26 cellular contexts compared by ENCODE assay signal in the genomic region with DNA sequence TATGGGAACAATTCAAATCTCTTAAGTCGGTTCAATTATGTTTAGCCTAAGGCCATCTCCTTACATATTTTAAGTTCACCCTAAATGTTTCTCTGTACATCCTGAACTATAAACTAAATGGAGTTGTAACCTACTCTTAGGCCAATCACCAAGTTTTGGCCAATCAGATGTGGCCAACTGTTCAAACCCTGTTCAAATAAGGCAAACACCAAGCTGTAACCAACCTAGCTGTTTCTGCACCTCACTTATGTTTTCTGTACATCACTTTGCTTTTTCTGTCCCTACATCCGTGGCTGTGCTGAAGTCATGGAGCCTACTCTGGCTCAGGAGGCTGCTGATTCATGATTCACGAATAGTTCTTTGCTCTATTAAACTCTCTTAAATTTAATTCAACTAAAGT.
DNase-seq lines count a peak whose midpoint lies in the region; ATAC-seq, FAIRE-seq and TF ChIP-seq lines count a peak whose summit lies in the region.
"Had no signal": no experiment of that assay in that cellular context is flagged by ENCODE, and none has a peak within 500 bp of the region (broad histone marks: within the 10 kb centered on the region; RNA-seq: fewer than 3 reads in every experiment).

No MANE protein-coding gene starts in this region.

- H2BK5ac ChIP-seq in mesenchymal stem cell (ENCODE audit: low read depth, low read length, poor library complexity, severe bottlenecking): peak overlapping the region; percentile 57

- H3K27ac ChIP-seq in mesenchymal stem cell (ENCODE audit: low read length, poor library complexity, severe bottlenecking) (peak overlapping the region; percentile 64), gastrocnemius medialis (peak overlapping the region; percentile 27 to 61 (median 37))
- H3K27ac ChIP-seq: BLaER1, SJCRH30 had no signal

- H3K36me3 ChIP-seq in mesenchymal stem cell (ENCODE audit: control insufficient read depth in 1 of 2, insufficient read depth in 2 of 2, low read depth in 1 of 2, low read length in 2 of 2) (no peaks in the 10 kb centered on the region), gastrocnemius medialis (no peaks in the 10 kb centered on the region)
- H3K36me3 ChIP-seq: BLaER1, SJCRH30 had no signal

- no peak overlapping the region for H4K8ac ChIP-seq in mesenchymal stem cell (ENCODE audit: low read length)

- H3K36me3 Mint-ChIP-seq in chondrocyte (ENCODE audit: low read depth) (peaks cover 2% of the 10 kb centered on the region), T-helper 17 cell (ENCODE audit: low read depth) (no peaks in the 10 kb centered on the region)
- H3K36me3 Mint-ChIP-seq in effector memory CD8-positive, alpha-beta T cell (ENCODE audit: insufficient read depth): no peaks in the 10 kb centered on the region
- H3K36me3 Mint-ChIP-seq: activated naive CD8-positive, alpha-beta T cell treated with anti-CD3 and anti-CD28 coated beads for 36 hours; memory B cell; naive thymus-derived CD4-positive, alpha-beta T cell had no signal

- H3K27ac Mint-ChIP-seq in chondrocyte (ENCODE audit: unreplicated experiment) (peak overlapping the region; percentile 15), T-helper 17 cell (no peak overlapping the region)
- no peak overlapping the region for H3K27ac Mint-ChIP-seq in effector memory CD8-positive, alpha-beta T cell
- H3K27ac Mint-ChIP-seq: activated CD8-positive, alpha-beta T cell treated with anti-CD3 and anti-CD28 coated beads for 36 hours; activated naive CD8-positive, alpha-beta T cell treated with anti-CD3 and anti-CD28 coated beads for 36 hours; memory B cell; naive thymus-derived CD4-positive, alpha-beta T cell had no signal

- no peak overlapping the region for H3K4me3 ChIP-seq in mesenchymal stem cell (ENCODE audit: insufficient read depth in 1 of 2, low read depth in 1 of 2, low read length in 2 of 2)
- no peak overlapping the region for H3K4me3 ChIP-seq in gastrocnemius medialis
- H3K4me3 ChIP-seq: BLaER1, SJCRH30 had no signal

- H3K9me3 Mint-ChIP-seq in chondrocyte (ENCODE audit: low read depth): no peaks in the 10 kb centered on the region
- peaks cover 0 to 3% of the 10 kb centered on the region in 2 donors for H3K9me3 Mint-ChIP-seq in effector memory CD8-positive, alpha-beta T cell
- H3K9me3 Mint-ChIP-seq: activated CD8-positive, alpha-beta T cell treated with anti-CD3 and anti-CD28 coated beads for 36 hours; activated naive CD8-positive, alpha-beta T cell treated with anti-CD3 and anti-CD28 coated beads for 36 hours had no signal

- 88% methylated on average over 2 of the region's 3 CpGs for WGBS in mesenchymal stem cell

- peak overlapping the region in 1 of 2 experiments; percentile 18 for H3K18ac ChIP-seq in mesenchymal stem cell (ENCODE audit: low read depth in 1 of 2, low read length in 2 of 2)

- H3K79me1 ChIP-seq in mesenchymal stem cell (replicated peaks; ENCODE audit: low read length, poor library complexity, severe bottlenecking): no peaks in the 10 kb centered on the region

- no peak overlapping the region for H2BK12ac ChIP-seq in mesenchymal stem cell (ENCODE audit: low read length in 2 of 2)

- H3K9me3 ChIP-seq in mesenchymal stem cell (ENCODE audit: control insufficient read depth, low read length) (no peaks in the 10 kb centered on the region), gastrocnemius medialis (no peaks in the 10 kb centered on the region), T-helper 17 cell (ENCODE audit: control insufficient read depth, low read length, poor library complexity, severe bottlenecking) (no peaks in the 10 kb centered on the region)
- H3K9me3 ChIP-seq: BLaER1, SJCRH30 had no signal

- H3K27me3 Mint-ChIP-seq in chondrocyte (ENCODE audit: low read depth): no peaks in the 10 kb centered on the region
- H3K27me3 Mint-ChIP-seq in effector memory CD8-positive, alpha-beta T cell: no peaks in the 10 kb centered on the region
- peaks cover 7% of the 10 kb centered on the region for H3K27me3 Mint-ChIP-seq in T-helper 17 cell
- H3K27me3 Mint-ChIP-seq: activated CD8-positive, alpha-beta T cell treated with anti-CD3 and anti-CD28 coated beads for 36 hours; activated naive CD8-positive, alpha-beta T cell treated with anti-CD3 and anti-CD28 coated beads for 36 hours; memory B cell had no signal

- peak overlapping the region; percentile 16 for H3K9ac ChIP-seq in mesenchymal stem cell (ENCODE audit: low read length)
- H3K9ac ChIP-seq: BLaER1 had no signal

- H2BK120ac ChIP-seq in mesenchymal stem cell (ENCODE audit: low read depth, low read length): no peak overlapping the region

- no peak overlapping the region for H3K4ac ChIP-seq in mesenchymal stem cell (ENCODE audit: low read depth in 1 of 2, low read length in 2 of 2)

- peak overlapping the region; percentile 57 for H2AK5ac ChIP-seq in mesenchymal stem cell (ENCODE audit: low read length, severe bottlenecking)

- no peak overlapping the region for H3K4me2 ChIP-seq in mesenchymal stem cell (ENCODE audit: low read length, poor library complexity, severe bottlenecking)
- H3K4me2 ChIP-seq: BLaER1 had no signal

- H2BK15ac ChIP-seq in mesenchymal stem cell (ENCODE audit: low read depth, poor library complexity, severe bottlenecking): no peak overlapping the region

- H3K14ac ChIP-seq in mesenchymal stem cell (ENCODE audit: low read length in 2 of 2): no peak overlapping the region

- H3K4me3 Mint-ChIP-seq in chondrocyte (ENCODE audit: unreplicated experiment) (no peak overlapping the region), T-helper 17 cell (no peak overlapping the region)
- no peak overlapping the region for H3K4me3 Mint-ChIP-seq in effector memory CD8-positive, alpha-beta T cell
- H3K4me3 Mint-ChIP-seq: activated CD8-positive, alpha-beta T cell treated with anti-CD3 and anti-CD28 coated beads for 36 hours; activated naive CD8-positive, alpha-beta T cell treated with anti-CD3 and anti-CD28 coated beads for 36 hours; memory B cell; naive thymus-derived CD4-positive, alpha-beta T cell had no signal

- H3K4me1 Mint-ChIP-seq in chondrocyte (ENCODE audit: low read depth) (peaks cover 76% of the 10 kb centered on the region), T-helper 17 cell (no peaks in the 10 kb centered on the region)
- no peaks in the 10 kb centered on the region for H3K4me1 Mint-ChIP-seq in effector memory CD8-positive, alpha-beta T cell (ENCODE audit: low read depth in 2 of 2)
- H3K4me1 Mint-ChIP-seq: activated naive CD8-positive, alpha-beta T cell treated with anti-CD3 and anti-CD28 coated beads for 36 hours; memory B cell; naive thymus-derived CD4-positive, alpha-beta T cell had no signal

- DNase-seq in GM19239 (ENCODE audit: insufficient read length, low spot score) (no peak), chondrocyte (ENCODE audit: low spot score) (no peak), mesenchymal stem cell (no peak), gastrocnemius medialis (no peak), D341Med (ENCODE audit: low spot score) (no peak), T-helper 17 cell (no peak)
- DNase-seq in effector memory CD8-positive, alpha-beta T cell: no peak
- DNase-seq: activated CD8-positive, alpha-beta T cell treated with anti-CD3 and anti-CD28 coated beads for 36 hours; activated effector memory CD4-positive, alpha-beta T cell treated with Interleukin-2 at 50 U/mL for 16 hours; activated naive CD8-positive, alpha-beta T cell treated with anti-CD3 and anti-CD28 coated beads for 36 hours; activated T-cell treated with anti-CD3 and anti-CD28 coated beads for 4 hours; DND-41; effector memory CD4-positive, alpha-beta T cell; Kasumi-1; kidney; naive thymus-derived CD4-positive, alpha-beta T cell; NCI-H187 treated with DMSO at 0.1 percent for 48 hours; NCI-H526; posterior cingulate gyrus; SJCRH30 had no signal

- H2AFZ ChIP-seq in mesenchymal stem cell (ENCODE audit: low read depth, low read length): no peak overlapping the region

- ATAC-seq in gastrocnemius medialis: no peak
- no peak for ATAC-seq in effector memory CD8-positive, alpha-beta T cell (replicated peaks)
- no peak for ATAC-seq in GM21737 (IDR thresholded peaks at IDR 0.05; ENCODE audit: unreplicated experiment)
- no peak for ATAC-seq in T-helper 17 cell
- ATAC-seq: activated CD4-positive, CD25-positive, alpha-beta regulatory T cell treated with anti-CD3 and anti-CD28 coated beads, Interleukin-2, amount 50 U/mL, for 24 hours; activated CD8-positive, alpha-beta T cell treated with anti-CD3 and anti-CD28 coated beads for 36 hours; HepG2; Panc1 had no signal

- peak; percentile 21 for FAIRE-seq in GM19239 (lab: Jason Lieb, UNC)
- FAIRE-seq: HepG2, kidney had no signal

- H3K27me3 ChIP-seq in mesenchymal stem cell (ENCODE audit: control insufficient read depth in 1 of 2, insufficient read depth in 1 of 2, low read length in 2 of 2) (no peaks in the 10 kb centered on the region), gastrocnemius medialis (no peaks in the 10 kb centered on the region)
- H3K27me3 ChIP-seq: BLaER1, SJCRH30 had no signal

- peak overlapping the region; percentile 39 for H4K91ac ChIP-seq in mesenchymal stem cell (ENCODE audit: low read length)

- TF ChIP-seq POLR2A in gastrocnemius medialis (IDR thresholded peaks at IDR 0.05): no peak

- in situ Hi-C loops in gastrocnemius medialis (cut with MboI; ENCODE audit: low sequenced_read_pairs in 4 of 4): no loop called here

- intact Hi-C loops in gastrocnemius medialis (cut with DNase I; ENCODE audit: low total_unique reads): no loop called here

- TF ChIP-seq CTCF in chondrocyte (IDR thresholded peaks at IDR 0.05) (no peak), gastrocnemius medialis (IDR thresholded peaks at IDR 0.05 in 4 of 5, conservative IDR thresholded peaks at IDR 0.05 in 1 of 5) (no peak)

- peaks cover 9% of the 10 kb centered on the region for H3K4me1 ChIP-seq in mesenchymal stem cell (ENCODE audit: control insufficient read depth, insufficient read depth, low read depth, low read length)
- peaks cover 10 to 16% of the 10 kb centered on the region in 2 donors for H3K4me1 ChIP-seq in gastrocnemius medialis
- H3K4me1 ChIP-seq: BLaER1, SJCRH30 had no signal

- peak overlapping the region in 1 of 2 experiments; percentile 9 for H3K23ac ChIP-seq in mesenchymal stem cell (ENCODE audit: low read length in 2 of 2)
